7 cellular contexts compared by ENCODE assay signal in the genomic region with DNA sequence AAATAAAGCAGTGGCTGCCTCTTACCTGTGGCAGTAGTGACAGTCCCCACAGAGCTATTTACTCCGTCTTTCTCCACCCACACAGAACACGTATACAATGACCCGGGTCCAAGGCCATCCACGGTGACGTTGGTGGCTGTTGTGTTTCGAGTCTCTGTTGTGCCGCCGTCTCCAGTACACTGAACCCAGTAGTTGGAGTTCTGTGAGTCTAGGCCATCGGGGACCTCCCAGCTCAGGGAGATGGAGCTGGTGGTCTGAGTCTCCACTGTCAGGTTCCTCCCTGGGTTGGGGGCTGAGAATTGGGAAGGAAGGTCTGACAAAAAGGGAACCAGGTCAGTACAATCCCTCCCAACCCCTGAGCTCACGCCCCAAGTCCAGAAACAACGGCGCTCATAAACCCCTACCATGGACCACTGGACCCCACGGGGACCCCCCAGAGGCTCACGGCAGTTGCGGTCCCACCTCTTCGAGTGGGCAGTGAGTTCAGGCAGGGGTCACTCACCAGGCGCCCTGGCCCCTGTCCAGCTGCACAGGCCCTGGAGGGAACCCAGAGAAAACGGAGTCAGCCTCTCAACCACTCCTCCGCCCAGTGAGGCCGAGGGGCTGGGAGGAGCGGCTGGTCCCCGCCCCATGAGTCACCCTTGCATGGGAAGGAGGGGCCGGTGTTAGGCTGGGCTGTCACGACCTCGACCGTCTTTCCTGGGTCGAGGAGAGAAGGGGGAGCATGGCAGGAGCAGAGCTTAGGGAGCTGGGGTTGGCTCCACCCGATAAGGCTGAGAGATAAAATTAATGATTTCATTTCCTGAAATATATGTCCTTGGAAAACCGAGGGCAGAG. TPM values are rescaled to one million over a fixed set of nuclear protein-coding genes. Genes with fewer than 3 reads are reported as not detected.
DNase-seq lines count a peak whose midpoint lies in the region; ATAC-seq and TF ChIP-seq lines count a peak whose summit lies in the region.

No MANE protein-coding gene starts in this region.

- H3K4me3 Mint-ChIP-seq in nephron = peak overlapping the region; percentile 58 to 76 (median 73)

- no peak overlapping the region for H3K27ac ChIP-seq in thoracic aorta

- no peaks in the 10 kb centered on the region for H3K27me3 ChIP-seq in thoracic aorta (replicated peaks; ENCODE audit: insufficient read depth)

- no peaks in the 10 kb centered on the region for H3K9me3 ChIP-seq in thoracic aorta

- peaks cover 18% of the 10 kb centered on the region for H3K27me3 Mint-ChIP-seq in nephron (ENCODE audit: low read depth)

- no peak for ATAC-seq in thoracic aorta (ENCODE audit: insufficient number of reproducible peaks, low FRiP score, low read depth)
- no peak for ATAC-seq in GM21515 (IDR thresholded peaks at IDR 0.05; ENCODE audit: unreplicated experiment)

- TF ChIP-seq CTCF in GM20000 (IDR thresholded peaks at IDR 0.05; ENCODE audit: extremely low read depth, missing control alignments) (no peak), nephron (IDR thresholded peaks at IDR 0.05; ENCODE audit: unreplicated experiment in 3 of 3) (no peak), thoracic aorta (IDR thresholded peaks at IDR 0.05) (no peak)

- no peaks in the 10 kb centered on the region for H3K36me3 Mint-ChIP-seq in nephron (ENCODE audit: low read depth)

- peaks cover 5 to 6% of the 10 kb centered on the region in 2 donors for H3K4me1 ChIP-seq in thoracic aorta (ENCODE audit: control insufficient read depth in 1 of 2, low read depth in 2 of 2)

- H3K36me3 ChIP-seq in thoracic aorta = no peaks in the 10 kb centered on the region

- peaks cover 11% of the 10 kb centered on the region for H3K4me1 Mint-ChIP-seq in nephron

- peak overlapping the region; percentile 36 to 65 (median 54) for H3K27ac Mint-ChIP-seq in nephron

- DNase-seq in GM20000 (ENCODE audit: low spot score) (peak; percentile 41), NCI-H2196 treated with DMSO at 0.1 percent for 48 hours (lab: John Stamatoyannopoulos, UW; ENCODE audit: unreplicated experiment) (peak; percentile 76), fibroblast of peridontal ligament (ENCODE audit: extremely low read depth) (peak; percentile 71), thoracic aorta (ENCODE audit: low spot score) (no peak)
- DNase-seq in activated CD8-positive, alpha-beta memory T cell treated with anti-CD3 and anti-CD28 coated beads, Interleukin-2, amount 50 U/mL, for 4 hours = peak; percentile 45

- H3K9me3 Mint-ChIP-seq in nephron = no peaks in the 10 kb centered on the region

- peak overlapping the region; percentile 7 for H3K4me3 ChIP-seq in thoracic aorta

RNA-seq across cellular contexts. Expression of gene PTPRH, which starts 2.4 kb away (rescaled TPM):
- 1 to 10 TPM in 1 of 2 donors, under 1 TPM in 1; 0.14 to 1.1 TPM for total RNA-seq in thoracic aorta

RNA-seq across cellular contexts. Expression of gene TMEM86B, which starts 21.7 kb away (rescaled TPM):
- 1 to 10 TPM; 2.4 to 4.8 TPM for total RNA-seq in thoracic aorta

RNA-seq across cellular contexts. Expression of gene SYT5, which starts 26.8 kb away (rescaled TPM):
- not detected for total RNA-seq in thoracic aorta

RNA-seq across cellular contexts. Expression of gene DNAAF3, which starts 40.5 kb away (rescaled TPM):
- not detected for total RNA-seq in thoracic aorta

RNA-seq across cellular contexts. Expression of gene TNNI3, which starts 49.4 kb away (rescaled TPM):
- not detected for total RNA-seq in thoracic aorta
